In the genomic region with DNA sequence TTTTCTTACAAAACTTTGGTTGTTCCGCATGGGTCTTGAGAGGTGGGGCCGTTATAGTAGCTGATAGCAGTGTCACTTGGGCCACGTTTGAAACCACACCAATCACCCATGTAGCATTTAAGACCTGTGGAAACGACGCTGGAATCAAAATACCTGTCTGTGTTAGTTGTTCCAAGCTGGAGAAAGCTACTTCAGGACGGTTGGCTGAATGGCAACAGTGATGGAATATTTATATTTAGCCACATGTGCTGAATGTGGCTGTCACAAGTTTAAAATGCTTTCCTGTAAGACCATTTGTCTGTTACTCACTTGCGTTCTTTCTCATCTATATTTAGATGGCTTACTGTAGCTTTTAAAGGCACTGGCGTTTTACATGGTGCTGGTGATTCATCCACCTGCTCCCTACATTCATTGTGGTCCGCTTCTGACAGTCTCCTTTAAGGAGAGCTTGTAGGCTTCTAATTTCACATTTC, we compare ENCODE assay signal across 1 cellular context.
TF ChIP-seq lines count a peak whose summit lies in the region.

No MANE protein-coding gene starts in this region.

TF ChIP-seq in HEK293, 187 proteins besides CTCF, POLR2A, EP300 and RAD21 (continued from another document):
- TF ChIP-seq, protein P1, sequence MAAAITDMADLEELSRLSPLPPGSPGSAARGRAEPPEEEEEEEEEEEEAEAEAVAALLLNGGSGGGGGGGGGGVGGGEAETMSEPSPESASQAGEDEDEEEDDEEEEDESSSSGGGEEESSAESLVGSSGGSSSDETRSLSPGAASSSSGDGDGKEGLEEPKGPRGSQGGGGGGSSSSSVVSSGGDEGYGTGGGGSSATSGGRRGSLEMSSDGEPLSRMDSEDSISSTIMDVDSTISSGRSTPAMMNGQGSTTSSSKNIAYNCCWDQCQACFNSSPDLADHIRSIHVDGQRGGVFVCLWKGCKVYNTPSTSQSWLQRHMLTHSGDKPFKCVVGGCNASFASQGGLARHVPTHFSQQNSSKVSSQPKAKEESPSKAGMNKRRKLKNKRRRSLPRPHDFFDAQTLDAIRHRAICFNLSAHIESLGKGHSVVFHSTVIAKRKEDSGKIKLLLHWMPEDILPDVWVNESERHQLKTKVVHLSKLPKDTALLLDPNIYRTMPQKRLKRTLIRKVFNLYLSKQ (tag by site-specific recombination; IDR thresholded peaks at IDR 0.05; ENCODE audit: borderline replicate concordance): no peak
